In the genomic region with DNA sequence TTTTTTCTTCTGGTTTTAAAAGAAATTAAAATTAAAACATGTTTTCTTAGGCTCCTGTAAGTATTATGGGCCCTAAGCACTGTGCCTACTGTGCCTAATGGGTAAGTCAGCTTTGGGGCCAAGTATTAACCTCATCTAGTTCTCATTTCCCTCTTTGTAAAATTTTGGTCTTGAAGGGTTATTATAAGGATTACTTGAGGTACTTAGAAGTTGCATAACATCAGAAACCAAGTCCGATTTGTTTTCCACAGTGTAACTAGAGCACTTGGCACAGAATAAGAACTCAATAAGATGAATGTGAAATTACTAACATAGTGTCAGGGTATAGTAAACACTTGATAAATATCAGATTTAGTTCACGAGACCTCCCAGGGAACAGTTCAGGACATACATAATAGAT, we compare ENCODE assay signal across 19 cellular contexts.
"Had no signal": no experiment of that assay in that cellular context is flagged by ENCODE, and none has a peak within 500 bp of the region (broad histone marks: within the 10 kb centered on the region; RNA-seq: fewer than 3 reads in every experiment).

No MANE protein-coding gene starts in this region.

- H3K27ac ChIP-seq: cardiac muscle cell, dorsolateral prefrontal cortex, epithelial cell of prostate, foreskin keratinocyte, right atrium auricular region, thoracic aorta, upper lobe of left lung had no signal

- DNase-seq: activated CD4-positive, alpha-beta memory T cell treated with anti-CD3 and anti-CD28 coated beads for 36 hours; activated CD4-positive, alpha-beta T cell treated with anti-CD3 and anti-CD28 coated beads for 36 hours; activated naive CD4-positive, alpha-beta T cell; activated naive CD8-positive, alpha-beta T cell treated with anti-CD3 and anti-CD28 coated beads for 36 hours; activated T-cell treated with anti-CD3 and anti-CD28 coated beads for 4 hours; amygdala; dorsolateral prefrontal cortex; foreskin keratinocyte; glutamatergic neuron; hypothalamus; occipital lobe; small intestine; stimulated activated naive B cell treated with anti-CD40 and anti-IgM and Interleukin-4, amounts not matched to agents 10 μg/mL and 1 μg/mL and 100 μg/mL, for 72 hours; upper lobe of left lung had no signal

- H3K4me1 ChIP-seq: foreskin keratinocyte, right atrium auricular region had no signal

- H3K27me3 ChIP-seq: cardiac muscle cell, dorsolateral prefrontal cortex, foreskin keratinocyte, right atrium auricular region, upper lobe of left lung had no signal

- H3K36me3 ChIP-seq: cardiac muscle cell, right atrium auricular region, thoracic aorta, upper lobe of left lung had no signal

- H3K4me3 ChIP-seq: cardiac muscle cell, dorsolateral prefrontal cortex, right atrium auricular region, thoracic aorta, upper lobe of left lung had no signal

- H3K9me3 ChIP-seq: right atrium auricular region, thoracic aorta, upper lobe of left lung had no signal

- ATAC-seq: activated CD4-positive, alpha-beta T cell treated with anti-CD3 and anti-CD28 coated beads for 36 hours; foreskin keratinocyte; left lobe of liver; stimulated activated naive B cell treated with anti-CD40 and anti-IgM and Interleukin-4, amounts not matched to agents 10 μg/mL and 1 μg/mL and 100 μg/mL, for 72 hours had no signal
